ENCODE assay signal across 8 cellular contexts in the genomic region with DNA sequence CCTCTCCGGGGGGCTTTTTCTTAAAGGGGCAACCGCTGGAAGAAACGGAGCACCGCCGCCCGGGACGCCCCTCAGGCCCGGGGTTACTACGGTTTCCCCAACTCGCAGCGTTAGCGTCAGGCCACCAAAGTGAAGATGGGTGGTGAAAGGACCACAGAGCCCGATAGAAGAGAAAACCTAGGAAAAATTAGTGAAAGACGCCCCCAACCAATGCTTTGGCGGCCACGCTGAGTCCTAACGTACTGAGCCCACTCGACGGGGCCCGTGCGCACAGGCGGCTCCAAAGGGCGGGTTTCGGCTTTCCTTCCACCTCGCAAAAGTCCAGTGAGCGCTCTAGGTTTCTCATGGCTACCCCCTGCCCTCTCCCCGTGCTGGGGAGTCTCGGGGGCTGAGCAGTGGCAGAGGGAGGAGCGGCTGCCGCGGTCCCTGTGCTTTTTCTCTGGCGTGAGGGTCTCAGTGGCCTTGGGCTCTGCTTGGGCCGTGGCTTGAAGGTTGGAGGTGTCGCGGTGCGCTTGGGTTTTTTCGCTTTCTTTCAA. TPM values are rescaled to one million over a fixed set of nuclear protein-coding genes. Genes with fewer than 3 reads are reported as not detected.
DNase-seq lines count a peak whose midpoint lies in the region; ATAC-seq, FAIRE-seq and TF ChIP-seq lines count a peak whose summit lies in the region.

No MANE protein-coding gene starts in this region.

- H3K36me3 Mint-ChIP-seq in activated CD4-positive, alpha-beta memory T cell treated with anti-CD3 and anti-CD28 coated beads for 36 hours = peaks cover 4% of the 10 kb centered on the region

- H3K4me3 ChIP-seq in fibroblast of mammary gland (ENCODE audit: control insufficient read depth, low read depth, low read length) (peak overlapping the region; percentile 81), pancreas (peak overlapping the region; percentile 49 to 78 (median 66))

- H3K27me3 ChIP-seq in pancreas = no peaks in the 10 kb centered on the region

- CTCF ChIA-PET in activated CD4-positive, alpha-beta memory T cell treated with anti-CD3 and anti-CD28 coated beads for 36 hours (lab: Charles Lee) = interaction anchor here (1.0 to 3.6 kb wide), 6 partner anchors 9 to 116 kb away, joined by 3 to 17 read pairs (median 3); partner anchors contain the start of gene SPEN

- H3K9me3 Mint-ChIP-seq in activated CD4-positive, alpha-beta memory T cell treated with anti-CD3 and anti-CD28 coated beads for 36 hours = no peaks in the 10 kb centered on the region

- peak overlapping the region; percentile 97 to 100 (median 98) for H3K27ac ChIP-seq in pancreas

- peak overlapping the region; percentile 81 for H3K4me3 Mint-ChIP-seq in activated CD4-positive, alpha-beta memory T cell treated with anti-CD3 and anti-CD28 coated beads for 36 hours

- H3K4me1 ChIP-seq in pancreas = peaks cover 0 to 6% (median 5%) of the 10 kb centered on the region in 3 donors

- peak; percentile 1 for ATAC-seq in HG03103 (IDR thresholded peaks at IDR 0.05; ENCODE audit: low read depth, unreplicated experiment)
- ATAC-seq in pancreas = peak; percentile 9 to 30 (median 20)

- intact Hi-C loops in activated CD4-positive, alpha-beta memory T cell treated with anti-CD3 and anti-CD28 coated beads for 36 hours (cut with micrococcal nuclease) = loop anchor here (1.0 kb wide), 3 partner anchors 12 to 532 kb away; partner anchors contain the start of genes SPEN, SZRD1 and ZBTB17
- intact Hi-C loops in pancreas (cut with DNase I) = no loop called here

- WGBS in pancreas, 2 donors = 0% methylated on average over 37 of the region's 37 CpGs

- FAIRE-seq in pancreas (lab: Jason Lieb, UNC) = no peak

- DNase-seq in stimulated activated CD4-positive, alpha-beta T cell treated with anti-CD3 and anti-CD28 coated beads, Interleukin-12 subunit alpha, Interleukin-12 subunit beta, amount 100 ng/mL, for 48 hours (ENCODE audit: low read depth in 2 of 3, low spot score in 1 of 3) = peak in 2 of 3 donors; percentile 23 to 25
- DNase-seq in stimulated activated CD4-positive, alpha-beta T cell treated with anti-CD3 and anti-CD28 coated beads, Interleukin-1b, Interleukin-23, amount 100 ng/mL, for 48 hours = no peak
- DNase-seq in activated CD4-positive, alpha-beta memory T cell treated with anti-CD3 and anti-CD28 coated beads for 36 hours = no peak
- DNase-seq in fibroblast of mammary gland (ENCODE audit: low read depth) (no peak), pancreas (no peak), D341Med (ENCODE audit: low spot score) (no peak), medulla oblongata (ENCODE audit: extremely low spot score) (no peak)

- no peaks in the 10 kb centered on the region for H3K27me3 Mint-ChIP-seq in activated CD4-positive, alpha-beta memory T cell treated with anti-CD3 and anti-CD28 coated beads for 36 hours

- TF ChIP-seq CTCF in fibroblast of mammary gland (conservative IDR thresholded peaks at IDR 0.05; ENCODE audit: control insufficient read depth, insufficient read depth, low read depth, low read length) (no peak), pancreas (IDR thresholded peaks at IDR 0.05) (no peak)

- H3K9me3 ChIP-seq in pancreas = no peaks in the 10 kb centered on the region

- peak overlapping the region; percentile 96 for H3K27ac Mint-ChIP-seq in activated CD4-positive, alpha-beta memory T cell treated with anti-CD3 and anti-CD28 coated beads for 36 hours

- H3K4me1 Mint-ChIP-seq in activated CD4-positive, alpha-beta memory T cell treated with anti-CD3 and anti-CD28 coated beads for 36 hours (ENCODE audit: low read depth) = peaks cover 21% of the 10 kb centered on the region

- H3K36me3 ChIP-seq in pancreas = no peaks in the 10 kb centered on the region

- POLR2A ChIA-PET in activated CD4-positive, alpha-beta memory T cell treated with anti-CD3 and anti-CD28 coated beads for 36 hours (lab: Charles Lee) = interaction anchor here (0.6 to 3.4 kb wide), 4 partner anchors 12 to 373 kb away, joined by 3 to 97 read pairs (median 36); partner anchors contain the start of gene SPEN

RNA-seq across cellular contexts. Expression of gene SPEN, which starts 12.2 kb away (rescaled TPM):
- 10 to 100 TPM; 37.0 to 41.9 TPM for total RNA-seq in activated CD4-positive, alpha-beta memory T cell treated with anti-CD3 and anti-CD28 coated beads for 36 hours
- 10 to 100 TPM; 23.9 to 38.2 (median 27.5) TPM for total RNA-seq in pancreas
- 10 to 100 TPM; 16.2 to 18.6 TPM for polyA plus RNA-seq in pancreas

RNA-seq across cellular contexts. Expression of gene UQCRHL, which starts 27.8 kb away (rescaled TPM):
- total RNA-seq in activated CD4-positive, alpha-beta memory T cell treated with anti-CD3 and anti-CD28 coated beads for 36 hours = 1 to 10 TPM; 2.0 to 2.5 TPM
- total RNA-seq in pancreas = under 1 TPM; 0.35 to 0.87 (median 0.61) TPM
- polyA plus RNA-seq in pancreas = 1 to 10 TPM; 1.3 to 1.5 TPM

Comparison
In these comparisons a context has a peak if more than half of its experiments do, and no peak if none do; other contexts are left out.
1. DNase-seq: peak in stimulated activated CD4-positive, alpha-beta T cell treated with anti-CD3 and anti-CD28 coated beads, Interleukin-12 subunit alpha, Interleukin-12 subunit beta, amount 100 ng/mL, for 48 hours (2 of 3); none in stimulated activated CD4-positive, alpha-beta T cell treated with anti-CD3 and anti-CD28 coated beads, Interleukin-1b, Interleukin-23, amount 100 ng/mL, for 48 hours (single experiment), activated CD4-positive, alpha-beta memory T cell treated with anti-CD3 and anti-CD28 coated beads for 36 hours (single experiment), fibroblast of mammary gland (single experiment), pancreas (0 of 6), D341Med (single experiment) and medulla oblongata (single experiment).